Comparison of ENCODE assay signal across 13 cellular contexts in genomic region chr5:141491323-141492167, GRCh38. TPM values are rescaled to one million over a fixed set of nuclear protein-coding genes. Genes with fewer than 3 reads are reported as not detected.
DNase-seq lines count a peak whose midpoint lies in the region; ATAC-seq and TF ChIP-seq lines count a peak whose summit lies in the region.
"Had no signal": no experiment of that assay in that cellular context is flagged by ENCODE, and none has a peak within 500 bp of the region (broad histone marks: within the 10 kb centered on the region; RNA-seq: fewer than 3 reads in every experiment).

No MANE protein-coding gene starts in this region.

- peaks cover 9 to 20% (median 12%) of the 10 kb centered on the region in 3 donors for H3K4me1 Mint-ChIP-seq in CD8-positive, alpha-beta memory T cell

- peaks cover 0 to 2% (median under 1%) of the 10 kb centered on the region in 5 donors for H3K9me3 Mint-ChIP-seq in CD8-positive, alpha-beta memory T cell

- H3K36me3 ChIP-seq in CD8-positive, alpha-beta memory T cell (ENCODE audit: insufficient read depth, low read length) = no peaks in the 10 kb centered on the region
- H3K36me3 ChIP-seq in Peyer's patch = no peaks in the 10 kb centered on the region

- in situ Hi-C loops in KBM-7 (cut with MboI; ENCODE audit: low pct_unique_long_range_greater_than_20kb, low sequenced_read_pairs) = no loop called here

- no peaks in the 10 kb centered on the region for H3K9me3 ChIP-seq in CD8-positive, alpha-beta memory T cell (ENCODE audit: low read length)
- H3K9me3 ChIP-seq in Peyer's patch = no peaks in the 10 kb centered on the region
- H3K9me3 ChIP-seq: esophagus muscularis mucosa had no signal

- H3K27ac Mint-ChIP-seq in CD8-positive, alpha-beta memory T cell = peak overlapping the region in 1 of 8 donors; percentile 28

- CTCF ChIA-PET in CD8-positive, alpha-beta memory T cell (lab: Charles Lee) = no interaction called here

- ATAC-seq in GM21360 (IDR thresholded peaks at IDR 0.05; ENCODE audit: unreplicated experiment) = peak; percentile 21
- no peak for ATAC-seq in GM18858 (IDR thresholded peaks at IDR 0.05; ENCODE audit: unreplicated experiment)

- POLR2A ChIA-PET in CD8-positive, alpha-beta memory T cell (lab: Charles Lee) = no interaction called here

- peak overlapping the region in 6 of 7 donors; percentile 48 to 76 (median 50) for H3K4me3 Mint-ChIP-seq in CD8-positive, alpha-beta memory T cell

- H3K4me3 ChIP-seq in CD8-positive, alpha-beta memory T cell (ENCODE audit: low read length) = no peak overlapping the region
- H3K4me3 ChIP-seq in Peyer's patch = peak overlapping the region in 3 of 4 donors; percentile 1 to 43 (median 18)

- no peak for TF ChIP-seq CTCF in Peyer's patch (IDR thresholded peaks at IDR 0.05)

- no peaks in the 10 kb centered on the region for H3K36me3 Mint-ChIP-seq in CD8-positive, alpha-beta memory T cell

- no peak overlapping the region for H3K27ac ChIP-seq in CD8-positive, alpha-beta memory T cell (ENCODE audit: low read depth, low read length)
- H3K27ac ChIP-seq in Peyer's patch (no peak overlapping the region), layer of hippocampus (ENCODE audit: low read depth, low read length) (peak overlapping the region; percentile 56)
- H3K27ac ChIP-seq: esophagus muscularis mucosa had no signal

- no peak for TF ChIP-seq POLR2A in Peyer's patch (IDR thresholded peaks at IDR 0.05)

- peaks cover 28% of the 10 kb centered on the region for H3K27me3 ChIP-seq in CD8-positive, alpha-beta memory T cell (ENCODE audit: insufficient read depth, low read length, poor library complexity, severe bottlenecking)
- H3K27me3 ChIP-seq in Peyer's patch = peaks cover 0 to 5% of the 10 kb centered on the region in 2 donors
- peaks cover 7% of the 10 kb centered on the region for H3K27me3 ChIP-seq in layer of hippocampus (ENCODE audit: control insufficient read depth, insufficient read depth, low read length)
- H3K27me3 ChIP-seq: esophagus muscularis mucosa had no signal

- H3K27me3 Mint-ChIP-seq in CD8-positive, alpha-beta memory T cell = peaks cover 65 to 85% of the 10 kb centered on the region in 2 donors

- DNase-seq in CD8-positive, alpha-beta memory T cell = no peak
- DNase-seq in Peyer's patch = no peak
- no peak for DNase-seq in cerebellar nuclear complex (lab: John Stamatoyannopoulos, UW)
- DNase-seq in KBM-7 = no peak
- DNase-seq in midbrain (lab: John Stamatoyannopoulos, UW) = no peak
- DNase-seq: activated gamma-delta T cell, mammary epithelial cell, SW 1271 had no signal

- no peaks in the 10 kb centered on the region for H3K4me1 ChIP-seq in CD8-positive, alpha-beta memory T cell (ENCODE audit: insufficient read depth, low read length)
- H3K4me1 ChIP-seq in Peyer's patch = peaks cover 0 to 9% (median 4%) of the 10 kb centered on the region in 4 donors

RNA-seq across cellular contexts. Expression of gene PCDHGC5, which starts 2.7 kb away (rescaled TPM):
- total RNA-seq in CD8-positive, alpha-beta memory T cell = not detected
- not detected for polyA plus RNA-seq in CD8-positive, alpha-beta memory T cell
- total RNA-seq in Peyer's patch = 1 to 10 TPM in 1 of 4 donors, under 1 TPM in 2, not detected in 1; 0.67 to 1.4 (median 0.95) TPM

RNA-seq across cellular contexts. Expression of gene PCDHGC4, which starts 6.7 kb away (rescaled TPM):
- not detected for total RNA-seq in CD8-positive, alpha-beta memory T cell
- not detected for polyA plus RNA-seq in CD8-positive, alpha-beta memory T cell
- total RNA-seq in Peyer's patch = 10 to 100 TPM in 1 of 4 donors, 1 to 10 TPM in 3; 1.7 to 11.3 (median 5.3) TPM
- total RNA-seq: HT-29 had no signal

RNA-seq across cellular contexts. Expression of gene PCDHGC3, which starts 15.8 kb away (rescaled TPM):
- under 1 TPM; 0.11 to 0.15 TPM for total RNA-seq in CD8-positive, alpha-beta memory T cell
- polyA plus RNA-seq in CD8-positive, alpha-beta memory T cell = not detected
- total RNA-seq in Peyer's patch = 10 to 100 TPM; 10.2 to 29.7 (median 16.7) TPM

Comparison
In these comparisons a context has a peak if more than half of its experiments do, and no peak if none do; other contexts are left out.
1. RNA of gene PCDHGC3, which starts 15.8 kb away (total RNA-seq): 10.2 to 29.7 TPM in Peyer's patch; 0.11 to 0.15 TPM in CD8-positive, alpha-beta memory T cell; every median in the first group is over 4 times any median in the second.